In the genomic region with DNA sequence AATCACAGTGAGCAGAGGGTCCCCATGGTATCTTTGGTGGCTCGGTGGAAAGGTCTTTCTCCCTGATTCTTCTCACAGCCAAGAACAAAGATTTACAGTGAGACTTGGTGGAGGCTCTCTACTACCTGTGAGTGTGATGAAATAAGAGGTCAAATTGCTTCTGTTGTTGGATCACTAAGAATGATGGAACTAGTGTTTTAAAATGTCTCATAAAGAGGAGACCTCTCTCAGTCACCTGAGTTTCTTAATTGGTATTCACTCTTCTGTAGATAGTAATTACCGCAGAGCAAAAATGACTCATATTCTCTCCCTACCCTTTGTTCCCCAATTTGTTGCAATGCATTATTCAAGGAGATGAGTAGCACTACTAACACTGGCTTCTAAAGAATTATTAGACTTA, we compare ENCODE assay signal across 18 cellular contexts.
DNase-seq lines count a peak whose midpoint lies in the region; ATAC-seq and TF ChIP-seq lines count a peak whose summit lies in the region.
"Had no signal": no experiment of that assay in that cellular context is flagged by ENCODE, and none has a peak within 500 bp of the region (broad histone marks: within the 10 kb centered on the region; RNA-seq: fewer than 3 reads in every experiment).

No MANE protein-coding gene starts in this region.

- H3K4me1 ChIP-seq in HEK293 (ENCODE audit: control insufficient read depth, insufficient read depth, low read length), result peaks cover 11% of the 10 kb centered on the region
- peaks cover 2% of the 10 kb centered on the region for H3K4me1 ChIP-seq in rectal smooth muscle tissue (ENCODE audit: control insufficient read depth, insufficient read depth, low read length)

- H3K4me1 Mint-ChIP-seq in activated T-cell treated with anti-CD3 and anti-CD28 coated beads, Interleukin-2, amount 50 U/mL, for 4 hours (ENCODE audit: low read depth), result no peaks in the 10 kb centered on the region
- no peaks in the 10 kb centered on the region for H3K4me1 Mint-ChIP-seq in activated CD4-positive, alpha-beta T cell treated with anti-CD3 and anti-CD28 coated beads for 36 hours

- no peaks in the 10 kb centered on the region for H3K9me3 Mint-ChIP-seq in activated T-cell treated with anti-CD3 and anti-CD28 coated beads, Interleukin-2, amount 50 U/mL, for 4 hours
- H3K9me3 Mint-ChIP-seq in activated CD4-positive, alpha-beta T cell treated with anti-CD3 and anti-CD28 coated beads for 36 hours (ENCODE audit: low read depth), result no peaks in the 10 kb centered on the region
- H3K9me3 Mint-ChIP-seq: dendritic cell treated with granulocyte-macrophage colony-stimulating factor and Interleukin-4, amounts not matched to agents 40 ng/mL and 50 ng/mL, for 4 days had no signal

- no peaks in the 10 kb centered on the region for H3K27me3 ChIP-seq in rectal smooth muscle tissue (ENCODE audit: control insufficient read depth, insufficient read depth, low read length)
- H3K27me3 ChIP-seq: SJSA1 had no signal

- H3K36me3 ChIP-seq in HEK293 (ENCODE audit: control insufficient read depth in 2 of 2, insufficient read depth in 1 of 2, low read length in 2 of 2) (no peaks in the 10 kb centered on the region), rectal smooth muscle tissue (ENCODE audit: control insufficient read depth, insufficient read depth, low read length) (no peaks in the 10 kb centered on the region)
- H3K36me3 ChIP-seq: SJSA1, tibial artery had no signal

- H3K27me3 Mint-ChIP-seq in activated T-cell treated with anti-CD3 and anti-CD28 coated beads, Interleukin-2, amount 50 U/mL, for 4 hours (ENCODE audit: low read depth), result peaks cover 13% of the 10 kb centered on the region
- H3K27me3 Mint-ChIP-seq in activated CD4-positive, alpha-beta T cell treated with anti-CD3 and anti-CD28 coated beads for 36 hours, result peaks cover 9% of the 10 kb centered on the region

- H3K4me3 ChIP-seq in HEK293 (ENCODE audit: low read depth, low read length) (no peak overlapping the region), rectal smooth muscle tissue (ENCODE audit: low read length) (no peak overlapping the region)
- H3K4me3 ChIP-seq: SJSA1, skin epidermis, tibial artery had no signal

- peak; percentile 77 for DNase-seq in NOMO-1 treated with DMSO at 0.1 percent for 48 hours (lab: John Stamatoyannopoulos, UW; ENCODE audit: unreplicated experiment)
- DNase-seq in epithelial cell of prostate (ENCODE audit: low read depth, low spot score), result peak; percentile 43
- DNase-seq in activated T-cell treated with anti-CD3 and anti-CD28 coated beads, Interleukin-2, amount 50 U/mL, for 4 hours, result no peak
- DNase-seq in activated CD4-positive, alpha-beta T cell treated with anti-CD3 and anti-CD28 coated beads for 36 hours, result no peak
- DNase-seq in iPS-NIHi11 (ENCODE audit: low spot score), result no peak
- DNase-seq: activated CD4-positive, alpha-beta T cell treated with anti-CD3 and anti-CD28 coated beads for 4 hours; activated CD8-positive, alpha-beta memory T cell treated with anti-CD3 and anti-CD28 coated beads, Interleukin-2, amount 50 U/mL, for 4 hours; activated naive CD4-positive, alpha-beta T cell; Karpas-422; NCI-H1436 treated with DMSO at 0.1 percent for 48 hours; NK-92 treated with Interleukin-12 subunit alpha and Interleukin-12 subunit beta, amount 100 ng/mL, for 24 hours; tibial artery had no signal

- CTCF ChIA-PET in HEK293 (lab: Yijun Ruan, JAX), result interaction anchor here (1.8 to 8.0 kb wide), 3 partner anchors 28 to 497 kb away, joined by 8 to 63 read pairs (median 10); a partner anchor contains a TSS
- CTCF ChIA-PET in activated CD4-positive, alpha-beta T cell treated with anti-CD3 and anti-CD28 coated beads for 36 hours (lab: Charles Lee), result interaction anchor here (0.6 kb wide), 1 partner anchor 427 kb away, joined by 4 read pairs; no protein-coding TSS in a partner anchor

- TF ChIP-seq CTCF in HEK293 (tag by site-specific recombination; IDR thresholded peaks at IDR 0.05), result no peak

- ATAC-seq in activated T-cell treated with anti-CD3 and anti-CD28 coated beads, Interleukin-2, amount 50 U/mL, for 4 hours, result no peak
- no peak for ATAC-seq in activated CD4-positive, alpha-beta T cell treated with anti-CD3 and anti-CD28 coated beads for 36 hours
- no peak for ATAC-seq in GM19035 (IDR thresholded peaks at IDR 0.05; ENCODE audit: unreplicated experiment)

- no peaks in the 10 kb centered on the region for H3K36me3 Mint-ChIP-seq in activated T-cell treated with anti-CD3 and anti-CD28 coated beads, Interleukin-2, amount 50 U/mL, for 4 hours (ENCODE audit: insufficient read depth)
- H3K36me3 Mint-ChIP-seq in activated CD4-positive, alpha-beta T cell treated with anti-CD3 and anti-CD28 coated beads for 36 hours (ENCODE audit: low read depth), result no peaks in the 10 kb centered on the region

- H3K9ac ChIP-seq in rectal smooth muscle tissue (ENCODE audit: low read length), result no peak overlapping the region

- peak overlapping the region; percentile 42; the same call in 1 of the 2 replicates for H3K27ac ChIP-seq in HEK293 (ENCODE audit: extremely low read depth, low read depth, low read length)
- H3K27ac ChIP-seq in epithelial cell of prostate, result peak overlapping the region; percentile 88
- H3K27ac ChIP-seq in rectal smooth muscle tissue (ENCODE audit: low read depth, low read length), result peak overlapping the region; percentile 41
- H3K27ac ChIP-seq: SJSA1, tibial artery had no signal

- H3K9me3 ChIP-seq in HEK293 (ENCODE audit: control insufficient read depth, insufficient read depth, low read depth, low read length), result no peaks in the 10 kb centered on the region
- H3K9me3 ChIP-seq: SJSA1, tibial artery had no signal

- intact Hi-C loops in activated CD4-positive, alpha-beta T cell treated with anti-CD3 and anti-CD28 coated beads for 36 hours (cut with DNase I, micrococcal nuclease), result loop anchor here (10.0 kb wide), 2 partner anchors 232 to 242 kb away; no protein-coding TSS in a partner anchor

- H3K27ac Mint-ChIP-seq in activated CD4-positive, alpha-beta T cell treated with anti-CD3 and anti-CD28 coated beads for 36 hours, result no peak overlapping the region
- H3K27ac Mint-ChIP-seq: dendritic cell treated with granulocyte-macrophage colony-stimulating factor and Interleukin-4, amounts not matched to agents 40 ng/mL and 50 ng/mL, for 4 days had no signal

- H3K4me3 Mint-ChIP-seq in activated T-cell treated with anti-CD3 and anti-CD28 coated beads, Interleukin-2, amount 50 U/mL, for 4 hours, result no peak overlapping the region
- H3K4me3 Mint-ChIP-seq in activated CD4-positive, alpha-beta T cell treated with anti-CD3 and anti-CD28 coated beads for 36 hours, result no peak overlapping the region
- H3K4me3 Mint-ChIP-seq: dendritic cell treated with granulocyte-macrophage colony-stimulating factor and Interleukin-4, amounts not matched to agents 40 ng/mL and 50 ng/mL, for 4 days had no signal

- POLR2A ChIA-PET in HEK293 (lab: Yijun Ruan, JAX), result no interaction called here
- POLR2A ChIA-PET in activated CD4-positive, alpha-beta T cell treated with anti-CD3 and anti-CD28 coated beads for 36 hours (lab: Charles Lee), result no interaction called here

TF ChIP-seq in HEK293, 187 proteins besides CTCF, POLR2A, EP300 and RAD21 (continues in another document):
- TF ChIP-seq, protein P1, sequence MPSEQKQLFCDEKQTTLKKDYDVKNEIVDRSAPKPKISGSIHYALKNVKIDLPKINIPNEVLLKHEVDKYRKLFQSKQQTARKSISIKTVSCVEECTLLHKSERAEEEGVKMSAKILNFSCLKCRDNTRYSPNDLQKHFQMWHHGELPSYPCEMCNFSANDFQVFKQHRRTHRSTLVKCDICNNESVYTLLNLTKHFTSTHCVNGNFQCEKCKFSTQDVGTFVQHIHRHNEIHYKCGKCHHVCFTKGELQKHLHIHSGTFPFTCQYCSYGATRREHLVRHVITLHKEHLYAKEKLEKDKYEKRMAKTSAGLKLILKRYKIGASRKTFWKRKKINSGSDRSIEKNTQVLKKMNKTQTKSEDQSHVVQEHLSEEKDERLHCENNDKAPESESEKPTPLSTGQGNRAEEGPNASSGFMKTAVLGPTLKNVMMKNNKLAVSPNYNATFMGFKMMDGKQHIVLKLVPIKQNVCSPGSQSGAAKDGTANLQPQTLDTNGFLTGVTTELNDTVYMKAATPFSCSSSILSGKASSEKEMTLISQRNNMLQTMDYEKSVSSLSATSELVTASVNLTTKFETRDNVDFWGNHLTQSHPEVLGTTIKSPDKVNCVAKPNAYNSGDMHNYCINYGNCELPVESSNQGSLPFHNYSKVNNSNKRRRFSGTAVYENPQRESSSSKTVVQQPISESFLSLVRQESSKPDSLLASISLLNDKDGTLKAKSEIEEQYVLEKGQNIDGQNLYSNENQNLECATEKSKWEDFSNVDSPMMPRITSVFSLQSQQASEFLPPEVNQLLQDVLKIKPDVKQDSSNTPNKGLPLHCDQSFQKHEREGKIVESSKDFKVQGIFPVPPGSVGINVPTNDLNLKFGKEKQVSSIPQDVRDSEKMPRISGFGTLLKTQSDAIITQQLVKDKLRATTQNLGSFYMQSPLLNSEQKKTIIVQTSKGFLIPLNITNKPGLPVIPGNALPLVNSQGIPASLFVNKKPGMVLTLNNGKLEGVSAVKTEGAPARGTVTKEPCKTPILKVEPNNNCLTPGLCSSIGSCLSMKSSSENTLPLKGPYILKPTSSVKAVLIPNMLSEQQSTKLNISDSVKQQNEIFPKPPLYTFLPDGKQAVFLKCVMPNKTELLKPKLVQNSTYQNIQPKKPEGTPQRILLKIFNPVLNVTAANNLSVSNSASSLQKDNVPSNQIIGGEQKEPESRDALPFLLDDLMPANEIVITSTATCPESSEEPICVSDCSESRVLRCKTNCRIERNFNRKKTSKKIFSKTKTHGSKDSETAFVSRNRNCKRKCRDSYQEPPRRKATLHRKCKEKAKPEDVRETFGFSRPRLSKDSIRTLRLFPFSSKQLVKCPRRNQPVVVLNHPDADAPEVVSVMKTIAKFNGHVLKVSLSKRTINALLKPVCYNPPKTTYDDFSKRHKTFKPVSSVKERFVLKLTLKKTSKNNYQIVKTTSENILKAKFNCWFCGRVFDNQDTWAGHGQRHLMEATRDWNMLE (tag by site-specific recombination; conservative IDR thresholded peaks at IDR 0.05; ENCODE audit: low read depth), result peak; percentile 7; the same call in 1 of the 2 replicates
- TF ChIP-seq ZNF521 (tag by site-specific recombination; IDR thresholded peaks at IDR 0.05), result no peak
- TF ChIP-seq SP7 (tag by site-specific recombination; IDR thresholded peaks at IDR 0.05), result peak; percentile 96
- TF ChIP-seq, protein P2, sequence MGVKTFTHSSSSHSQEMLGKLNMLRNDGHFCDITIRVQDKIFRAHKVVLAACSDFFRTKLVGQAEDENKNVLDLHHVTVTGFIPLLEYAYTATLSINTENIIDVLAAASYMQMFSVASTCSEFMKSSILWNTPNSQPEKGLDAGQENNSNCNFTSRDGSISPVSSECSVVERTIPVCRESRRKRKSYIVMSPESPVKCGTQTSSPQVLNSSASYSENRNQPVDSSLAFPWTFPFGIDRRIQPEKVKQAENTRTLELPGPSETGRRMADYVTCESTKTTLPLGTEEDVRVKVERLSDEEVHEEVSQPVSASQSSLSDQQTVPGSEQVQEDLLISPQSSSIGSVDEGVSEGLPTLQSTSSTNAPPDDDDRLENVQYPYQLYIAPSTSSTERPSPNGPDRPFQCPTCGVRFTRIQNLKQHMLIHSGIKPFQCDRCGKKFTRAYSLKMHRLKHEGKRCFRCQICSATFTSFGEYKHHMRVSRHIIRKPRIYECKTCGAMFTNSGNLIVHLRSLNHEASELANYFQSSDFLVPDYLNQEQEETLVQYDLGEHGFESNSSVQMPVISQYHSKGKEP (tag by site-specific recombination; IDR thresholded peaks at IDR 0.05), result 0 out of 2 replicates have a peak, but pooled peaks have one; percentile 58

Comparison
In these comparisons a context has a peak if more than half of its experiments do, and no peak if none do; other contexts are left out.
1. DNase-seq: peak in NOMO-1 treated with DMSO at 0.1 percent for 48 hours (single experiment) and epithelial cell of prostate (single experiment); none in activated T-cell treated with anti-CD3 and anti-CD28 coated beads, Interleukin-2, amount 50 U/mL, for 4 hours (single experiment), activated CD4-positive, alpha-beta T cell treated with anti-CD3 and anti-CD28 coated beads for 36 hours (single experiment) and iPS-NIHi11 (single experiment).
2. Peak in every context shown above with its lines, with median percentiles within 50 percentile points of each other: H3K27ac ChIP-seq.